ENCODE assay signal across 12 cellular contexts in the genomic region with DNA sequence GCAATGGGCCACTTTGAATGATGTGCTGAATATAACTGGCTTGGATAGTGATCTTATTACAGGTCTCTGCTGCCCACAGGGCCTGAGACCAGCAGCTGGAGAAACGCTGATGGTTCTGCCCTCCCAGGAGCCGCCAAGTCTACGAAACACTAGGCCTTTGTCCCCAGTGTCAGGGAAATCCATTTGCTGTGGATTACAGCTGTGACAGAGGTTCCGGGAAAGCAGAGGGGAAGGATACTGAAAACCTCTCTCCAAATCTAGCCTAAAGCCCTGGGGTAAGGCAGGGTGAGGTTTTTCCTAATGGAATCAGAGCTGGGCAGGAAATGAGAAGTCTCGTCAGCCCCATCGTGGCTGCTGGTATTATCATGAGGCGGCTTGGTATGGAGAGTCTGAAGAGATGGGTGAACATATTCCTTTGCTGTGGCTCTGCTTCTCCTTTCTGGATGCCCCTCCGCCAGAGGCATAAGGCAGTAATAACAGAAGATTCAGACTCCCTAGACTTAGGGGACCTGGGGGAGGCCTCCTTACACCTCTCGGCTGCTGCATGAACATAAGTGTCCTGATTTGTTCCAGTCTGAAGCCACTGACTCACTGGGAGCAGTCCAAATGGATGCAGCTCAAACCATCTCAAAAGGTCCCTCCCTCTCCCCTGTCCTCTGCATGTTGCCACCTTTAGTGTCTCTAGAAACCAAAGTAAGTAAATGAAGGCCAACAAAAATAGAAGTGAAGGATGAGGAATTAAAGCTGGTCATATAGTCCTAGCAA. TPM values are rescaled to one million over a fixed set of nuclear protein-coding genes. Genes with fewer than 3 reads are reported as not detected.
DNase-seq lines count a peak whose midpoint lies in the region; ATAC-seq and TF ChIP-seq lines count a peak whose summit lies in the region.
"Had no signal": no experiment of that assay in that cellular context is flagged by ENCODE, and none has a peak within 500 bp of the region (broad histone marks: within the 10 kb centered on the region; RNA-seq: fewer than 3 reads in every experiment).

No MANE protein-coding gene starts in this region.

- no peaks in the 10 kb centered on the region for H3K36me3 ChIP-seq in psoas muscle (ENCODE audit: insufficient read depth in 1 of 2, low read depth in 1 of 2)
- H3K36me3 ChIP-seq: BLaER1 treated with 17β-estradiol and CSF1 and Interleukin-3, amounts not matched to agents 10 nM and 100 nM had no signal

- ATAC-seq in left ventricle myocardium superior, result peak; percentile 44
- ATAC-seq in psoas muscle, result peak; percentile 60 to 72 (median 71)
- ATAC-seq in stimulated activated effector memory CD8-positive, alpha-beta T cell treated with anti-CD3 and anti-CD28 coated beads, Interleukin-12 subunit alpha, Interleukin-12 subunit beta, amount 100 ng/mL, for 72 hours, result no peak
- no peak for ATAC-seq in GM18505 (IDR thresholded peaks at IDR 0.05; ENCODE audit: unreplicated experiment)

- no peaks in the 10 kb centered on the region for H3K9me3 ChIP-seq in psoas muscle
- H3K9me3 ChIP-seq: BLaER1 treated with 17β-estradiol and CSF1 and Interleukin-3, amounts not matched to agents 10 nM and 100 nM had no signal

- peak; percentile 2 for DNase-seq in GM10266 (ENCODE audit: extremely low spot score)
- DNase-seq in amygdala (lab: John Stamatoyannopoulos, UW), result peak in 42 of 56 donors; percentile 30 to 82 (median 58)
- no peak for DNase-seq in left ventricle myocardium superior
- DNase-seq in psoas muscle, result no peak
- DNase-seq in stimulated activated effector memory CD8-positive, alpha-beta T cell treated with anti-CD3 and anti-CD28 coated beads, Interleukin-12 subunit alpha, Interleukin-12 subunit beta, amount 100 ng/mL, for 72 hours (ENCODE audit: low spot score in 2 of 2), result no peak
- DNase-seq in activated CD4-positive, alpha-beta T cell treated with anti-CD3 and anti-CD28 coated beads for 4 hours, result no peak
- no peak for DNase-seq in CD14-positive monocyte (ENCODE audit: low spot score)
- DNase-seq: activated CD4-positive, alpha-beta T cell treated with anti-CD3 and anti-CD28 coated beads, Interleukin-2, amount 50 U/mL, for 1 hour; activated effector memory CD4-positive, alpha-beta T cell treated with anti-CD3 and anti-CD28 coated beads, Interleukin-2, amount 50 U/mL, for 16 hours; stimulated activated naive CD4-positive, alpha-beta T cell had no signal

- no peaks in the 10 kb centered on the region for H3K9me3 Mint-ChIP-seq in stimulated activated effector memory CD8-positive, alpha-beta T cell treated with anti-CD3 and anti-CD28 coated beads, Interleukin-12 subunit alpha, Interleukin-12 subunit beta, amount 100 ng/mL, for 72 hours
- no peaks in the 10 kb centered on the region for H3K9me3 Mint-ChIP-seq in CD14-positive monocyte

- intact Hi-C loops in left ventricle myocardium superior (cut with micrococcal nuclease), result no loop called here
- intact Hi-C loops in psoas muscle (cut with DNase I), result loop anchor here in 1 of 2 donors (5.0 kb wide), 1 partner anchor 89 kb away; a partner anchor contains a TSS
- intact Hi-C loops in CD14-positive monocyte (cut with micrococcal nuclease), result no loop called here

- H3K4me1 Mint-ChIP-seq in stimulated activated effector memory CD8-positive, alpha-beta T cell treated with anti-CD3 and anti-CD28 coated beads, Interleukin-12 subunit alpha, Interleukin-12 subunit beta, amount 100 ng/mL, for 72 hours, result peaks cover 15% of the 10 kb centered on the region
- peaks cover 44% of the 10 kb centered on the region for H3K4me1 Mint-ChIP-seq in CD14-positive monocyte

- no peak overlapping the region for H3K27ac Mint-ChIP-seq in stimulated activated effector memory CD8-positive, alpha-beta T cell treated with anti-CD3 and anti-CD28 coated beads, Interleukin-12 subunit alpha, Interleukin-12 subunit beta, amount 100 ng/mL, for 72 hours
- no peak overlapping the region for H3K27ac Mint-ChIP-seq in CD14-positive monocyte

- no peak for TF ChIP-seq POLR2A in GM18505 (IDR thresholded peaks at IDR 0.05; ENCODE audit: borderline replicate concordance, extremely low read depth, insufficient read depth, insufficient read length)

- WGBS in psoas muscle, 3 donors, result 38 to 43% (median 43%) methylated on average over 9 of the region's 9 CpGs

- H3K27ac ChIP-seq in psoas muscle, result peak overlapping the region; percentile 76
- H3K27ac ChIP-seq: BLaER1 treated with 17β-estradiol and CSF1 and Interleukin-3, amounts not matched to agents 10 nM and 100 nM had no signal

- peaks cover 30% of the 10 kb centered on the region for H3K4me1 ChIP-seq in psoas muscle

- H3K27me3 Mint-ChIP-seq in CD14-positive monocyte (ENCODE audit: low read depth in 3 of 3), result peaks cover 1 to 10% (median 3%) of the 10 kb centered on the region in 3 donors

- TF ChIP-seq CTCF in GM10266 (IDR thresholded peaks at IDR 0.05; ENCODE audit: control insufficient read depth, insufficient read depth, low read depth, missing control alignments) (no peak), psoas muscle (IDR thresholded peaks at IDR 0.05) (no peak), CD14-positive monocyte (IDR thresholded peaks at IDR 0.05) (no peak)

- H3K27me3 ChIP-seq in psoas muscle (ENCODE audit: insufficient read depth in 3 of 3, low read length in 2 of 3), result no peaks in the 10 kb centered on the region
- H3K27me3 ChIP-seq: BLaER1 treated with 17β-estradiol and CSF1 and Interleukin-3, amounts not matched to agents 10 nM and 100 nM had no signal

- no peak overlapping the region for H3K4me3 Mint-ChIP-seq in stimulated activated effector memory CD8-positive, alpha-beta T cell treated with anti-CD3 and anti-CD28 coated beads, Interleukin-12 subunit alpha, Interleukin-12 subunit beta, amount 100 ng/mL, for 72 hours
- H3K4me3 Mint-ChIP-seq in CD14-positive monocyte, result no peak overlapping the region

- no peaks in the 10 kb centered on the region for H3K36me3 Mint-ChIP-seq in stimulated activated effector memory CD8-positive, alpha-beta T cell treated with anti-CD3 and anti-CD28 coated beads, Interleukin-12 subunit alpha, Interleukin-12 subunit beta, amount 100 ng/mL, for 72 hours
- H3K36me3 Mint-ChIP-seq in CD14-positive monocyte, result no peaks in the 10 kb centered on the region

- no peak overlapping the region for H3K4me3 ChIP-seq in psoas muscle
- H3K4me3 ChIP-seq: BLaER1 treated with 17β-estradiol and CSF1 and Interleukin-3, amounts not matched to agents 10 nM and 100 nM had no signal

RNA-seq across cellular contexts. Expression of a gene that starts 48.1 kb away (rescaled TPM):
- total RNA-seq in left ventricle myocardium superior (118 TPM), psoas muscle (100 to 1,000 TPM in 3 of 4 donors, 10 to 100 TPM in 1; 74.1 to 427 (median 339) TPM)
- polyA plus RNA-seq in psoas muscle (100 to 1,000 TPM; 221 to 393 (median 338) TPM), CD14-positive monocyte (10 to 100 TPM; 18.9 to 53.1 TPM)

Comparison
In these comparisons a context has a peak if more than half of its experiments do, and no peak if none do; other contexts are left out.
1. DNase-seq: peak in GM10266 (single experiment) and amygdala (42 of 56); none in left ventricle myocardium superior (single experiment), psoas muscle (0 of 2), stimulated activated effector memory CD8-positive, alpha-beta T cell treated with anti-CD3 and anti-CD28 coated beads, Interleukin-12 subunit alpha, Interleukin-12 subunit beta, amount 100 ng/mL, for 72 hours (0 of 2), activated CD4-positive, alpha-beta T cell treated with anti-CD3 and anti-CD28 coated beads for 4 hours (0 of 2) and CD14-positive monocyte (single experiment).
2. ATAC-seq: peak in left ventricle myocardium superior (single experiment) and psoas muscle (4 of 4); none in stimulated activated effector memory CD8-positive, alpha-beta T cell treated with anti-CD3 and anti-CD28 coated beads, Interleukin-12 subunit alpha, Interleukin-12 subunit beta, amount 100 ng/mL, for 72 hours (single experiment) and GM18505 (single experiment).